ENCODE assay signal across 12 cellular contexts in the genomic region with DNA sequence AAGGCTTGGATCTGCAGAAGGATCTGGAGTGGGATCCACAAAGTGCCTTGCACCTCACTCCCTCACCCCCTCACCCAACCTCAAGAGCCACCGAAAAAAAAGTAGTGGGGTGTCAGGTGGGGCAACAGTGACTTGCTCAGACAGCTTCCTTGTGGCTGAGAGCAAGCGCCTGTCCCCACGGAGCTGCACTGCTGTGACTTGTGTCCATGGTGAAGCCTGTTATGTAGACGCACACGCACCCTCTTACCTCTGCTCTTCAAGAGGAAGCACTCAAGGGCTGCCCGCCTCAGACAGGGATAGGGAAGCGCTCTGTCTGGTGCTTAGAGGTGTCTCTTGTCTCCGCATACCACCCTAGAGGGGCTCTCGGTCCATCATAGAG. TPM values are rescaled to one million over a fixed set of nuclear protein-coding genes. Genes with fewer than 3 reads are reported as not detected.
DNase-seq lines count a peak whose midpoint lies in the region; ATAC-seq, FAIRE-seq and TF ChIP-seq lines count a peak whose summit lies in the region.
"Had no signal": no experiment of that assay in that cellular context is flagged by ENCODE, and none has a peak within 500 bp of the region (broad histone marks: within the 10 kb centered on the region; RNA-seq: fewer than 3 reads in every experiment).

No MANE protein-coding gene starts in this region.

- H3K9me3 ChIP-seq in HUES6 (ENCODE audit: control insufficient read depth, insufficient read depth, low read depth, low read length) (no peaks in the 10 kb centered on the region), K562 (replicated peaks; ENCODE audit: control insufficient read depth, insufficient read depth, low read depth, low read length) (no peaks in the 10 kb centered on the region), neural cell (ENCODE audit: low read length) (no peaks in the 10 kb centered on the region)
- H3K9me3 ChIP-seq: tibial nerve had no signal

- BruUV-seq in K562 (replicated peaks; lab: Mats Ljungman, UMichigan), result no TSS peak

- WGBS in K562 (ENCODE audit: insufficient coverage, low coverage, missing lambda C conversion rate), result 2% methylated on average over 8 of the region's 9 CpGs

- TF ChIP-seq CTCF in K562 (IDR thresholded peaks at IDR 0.05 in 2 of 3, conservative IDR thresholded peaks at IDR 0.05 in 1 of 3; ENCODE audit: insufficient read depth in 2 of 3, low read depth in 1 of 3, low read length in 3 of 3) (no peak), neural cell (IDR thresholded peaks at IDR 0.05; ENCODE audit: poor library complexity, severe bottlenecking) (no peak)

- H3K9ac ChIP-seq in HUES6 (ENCODE audit: low read length) (no peak overlapping the region), K562 (ENCODE audit: insufficient read depth in 1 of 2, low read depth in 2 of 2, low read length in 2 of 2) (no peak overlapping the region), neural cell (ENCODE audit: low read length) (no peak overlapping the region)

- TF ChIP-seq EP300 in K562 (IDR thresholded peaks at IDR 0.05; ENCODE audit: low read length), result no peak
- no peak for TF ChIP-seq EP300 in neural cell (conservative IDR thresholded peaks at IDR 0.05; ENCODE audit: poor library complexity, severe bottlenecking)

- no peak for FAIRE-seq in K562 (lab: Jason Lieb, UNC)

- DNase-seq in NCI-H187 (lab: John Stamatoyannopoulos, UW), result peak; percentile 22 to 75
- no peak for DNase-seq in NCI-H187 treated with DMSO at 0.1 percent for 48 hours (lab: John Stamatoyannopoulos, UW)
- no peak for DNase-seq in K562 (ENCODE audit: extremely low read depth in 1 of 4, low spot score in 3 of 4)
- no peak for DNase-seq in activated CD4-positive, alpha-beta T cell treated with anti-CD3 and anti-CD28 coated beads for 4 hours
- DNase-seq: NCI-H1694 treated with DMSO at 0.1 percent for 48 hours had no signal

- H3K9me2 ChIP-seq in neural cell (ENCODE audit: insufficient read depth, low read length), result no peaks in the 10 kb centered on the region

- TF ChIP-seq RAD21 in K562 (CRISPR knock-in tag; conservative IDR thresholded peaks at IDR 0.05 in 1 of 2, IDR thresholded peaks at IDR 0.05 in 1 of 2) (no peak), neural cell (conservative IDR thresholded peaks at IDR 0.05) (no peak)

- no peak overlapping the region for H3K27ac ChIP-seq in HUES6 (ENCODE audit: low read depth, low read length)
- H3K27ac ChIP-seq in K562 (ENCODE audit: extremely low read depth, low read depth, low read length), result no peak overlapping the region
- no peak overlapping the region for H3K27ac ChIP-seq in neural cell (ENCODE audit: low read length)
- H3K27ac ChIP-seq: tibial nerve had no signal

- H3F3A ChIP-seq in neural cell (ENCODE audit: insufficient read depth, low read length, poor library complexity, severe bottlenecking), result no peaks in the 10 kb centered on the region

- H2AFZ ChIP-seq in K562 (ENCODE audit: low read depth, low read length) (no peak overlapping the region), neural cell (ENCODE audit: low read depth, low read length) (no peak overlapping the region)

- H3K4me2 ChIP-seq in K562 (ENCODE audit: insufficient read depth, low read length) (no peak overlapping the region), neural cell (ENCODE audit: low read length) (no peak overlapping the region)

- in situ Hi-C loops in K562 (cut with MboI), result no loop called here

- ATAC-seq in K562 (peak; percentile 30), HG02884 (IDR thresholded peaks at IDR 0.05; ENCODE audit: unreplicated experiment) (no peak), HG03135 (IDR thresholded peaks at IDR 0.05; ENCODE audit: unreplicated experiment) (no peak)

- no peaks in the 10 kb centered on the region for H3K9me1 ChIP-seq in K562 (ENCODE audit: control insufficient read depth, insufficient read depth, low read length)

- H3K27me3 ChIP-seq in HUES6 (ENCODE audit: control insufficient read depth, insufficient read depth, low read length) (peaks cover 72% of the 10 kb centered on the region), K562 (ENCODE audit: control insufficient read depth in 2 of 2, insufficient read depth in 2 of 2, low read length in 2 of 2) (peaks cover 12 to 41% of the 10 kb centered on the region in 2 experiments; a peak in 4 of 5 replicates), neural cell (ENCODE audit: insufficient read depth, low read depth, low read length) (peaks cover 57% of the 10 kb centered on the region)

- no peaks in the 10 kb centered on the region for H3K36me3 ChIP-seq in HUES6 (ENCODE audit: control insufficient read depth, insufficient read depth, low read length)
- H3K36me3 ChIP-seq in K562 (ENCODE audit: control insufficient read depth, insufficient read depth, low read length), result no peaks in the 10 kb centered on the region
- no peaks in the 10 kb centered on the region for H3K36me3 ChIP-seq in neural cell (ENCODE audit: insufficient read depth, low read length)
- H3K36me3 ChIP-seq: tibial nerve had no signal

- intact Hi-C loops in K562 (cut with micrococcal nuclease), result no loop called here

- H3K4me1 ChIP-seq in HUES6 (ENCODE audit: control insufficient read depth, insufficient read depth, low read length), result peaks cover 9% of the 10 kb centered on the region
- peaks cover 0 to 11% of the 10 kb centered on the region in 2 experiments; a peak in 2 of 5 replicates for H3K4me1 ChIP-seq in K562 (replicated peaks in 1 of 2; ENCODE audit: control insufficient read depth in 2 of 2, insufficient read depth in 2 of 2, low read length in 2 of 2)

- H3K79me2 ChIP-seq in K562 (ENCODE audit: control insufficient read depth, insufficient read depth, low read length) (no peaks in the 10 kb centered on the region), neural cell (replicated peaks; ENCODE audit: insufficient read depth, low read length) (no peaks in the 10 kb centered on the region)

- H4K20me1 ChIP-seq in K562 (replicated peaks; ENCODE audit: control insufficient read depth, insufficient read depth, low read length) (peaks cover 7% of the 10 kb centered on the region), neural cell (ENCODE audit: insufficient read depth) (no peaks in the 10 kb centered on the region)

- H3K4me3 ChIP-seq in HUES6 (ENCODE audit: low read depth, low read length) (peak overlapping the region; percentile 60), K562 (no peak overlapping the region), neural cell (ENCODE audit: low read length) (peak overlapping the region; percentile 63)

- POLR2A ChIA-PET in K562 (lab: Yijun Ruan, JAX), result interaction anchor here (0.7 kb wide), 1 partner anchor 176 kb away, joined by 3 read pairs; no protein-coding TSS in a partner anchor

- CTCF ChIA-PET in K562 (lab: Yijun Ruan, JAX; ENCODE audit: low intra/inter-chr PET ratio), result no interaction called here

- TF ChIP-seq POLR2A in K562 (conservative IDR thresholded peaks at IDR 0.05), result no peak

TF ChIP-seq in K562, 482 proteins besides CTCF, POLR2A, EP300 and RAD21 (continues in another document):
- TF ChIP-seq SMAD4 (CRISPR knock-in tag; conservative IDR thresholded peaks at IDR 0.05), result no peak

TF ChIP-seq in neural cell, 6 proteins besides CTCF, POLR2A, EP300 and RAD21 (continues in another document):
- no peak for TF ChIP-seq EZH2 (IDR thresholded peaks at IDR 0.05; ENCODE audit: borderline replicate concordance, insufficient read depth, low read length, poor library complexity, severe bottlenecking)
- TF ChIP-seq SMC3 (conservative IDR thresholded peaks at IDR 0.05; ENCODE audit: poor library complexity), result no peak
- TF ChIP-seq POLR2AphosphoS5 (IDR thresholded peaks at IDR 0.05), result peak; percentile 26
- no peak for TF ChIP-seq MXI1 (conservative IDR thresholded peaks at IDR 0.05; ENCODE audit: poor library complexity, severe bottlenecking)
- TF ChIP-seq TAF1 (IDR thresholded peaks at IDR 0.05; ENCODE audit: low read depth), result no peak

RNA-seq across cellular contexts. Expression of a gene that starts 1.2 kb away (rescaled TPM):
- total RNA-seq in K562 (2011; cell fraction: chromatin; rRNA removed; ENCODE audit: low replicate concordance), result not detected in 2 replicates
- total RNA-seq in K562 (2011; cell fraction: nucleolus; rRNA removed), result not detected in 2 replicates
- not detected in 2 replicates for total RNA-seq in K562 (2011; cell fraction: nucleoplasm; rRNA removed)
- total RNA-seq in K562 (2014; rRNA removed) (not detected in 2 replicates), K562 (2014; rRNA removed; fragmentation: Illumina TruSeq; extraction: Trizol) (not detected in 2 replicates), K562 (2015; rRNA removed; fragmentation: Illumina TruSeq; extraction: Trizol) (not detected in 2 replicates), K562 (2021) (not detected in 2 replicates)
- polyA plus RNA-seq in K562 (2011; rRNA removed) (not detected in 2 replicates), K562 (2014; fragmentation: Illumina TruSeq; extraction: Trizol) (not detected in 2 replicates), K562 (2014; fragmentation: Nextera tagmentation; extraction: Ambion mirVana) (not detected), K562 (2014; rRNA removed) (not detected in 2 replicates), neural cell (0.24 and 1.5 TPM in 2 replicates)
- 0.25 TPM in 1 of 2 replicates, not detected in the other for polyA plus RNA-seq in K562 (2011; cell fraction: cytosol; rRNA removed)
- polyA plus RNA-seq in K562 (2011; cell fraction: nucleus; rRNA removed), result 0.20 and 0.61 TPM in 2 replicates
- 0.07 TPM in 1 of 2 replicates, not detected in the other for polyA plus RNA-seq in K562 (2012)
- not detected in 2 replicates for polyA minus RNA-seq in K562 (2011; rRNA and poly(A)+ RNA removed)
- polyA minus RNA-seq in K562 (2011; cell fraction: cytosol; rRNA and poly(A)+ RNA removed), result not detected in 2 replicates
- not detected in 2 replicates for polyA minus RNA-seq in K562 (2011; cell fraction: nucleus; rRNA and poly(A)+ RNA removed)
- polyA minus RNA-seq in neural cell, result 0.35 and 0.73 TPM in 2 replicates
- total RNA-seq: OCI-LY7 had no signal
- polyA plus RNA-seq: IgD-negative memory B cell had no signal

Comparison
In these comparisons a context has a peak if more than half of its experiments do, and no peak if none do; other contexts are left out.
1. DNase-seq: peak in NCI-H187 (2 of 2); none in NCI-H187 treated with DMSO at 0.1 percent for 48 hours (single experiment), K562 (0 of 4) and activated CD4-positive, alpha-beta T cell treated with anti-CD3 and anti-CD28 coated beads for 4 hours (0 of 2).